ENCODE assay signal across 16 cellular contexts in genomic region chr5:57207007-57207653, GRCh38. TPM values are rescaled to one million over a fixed set of nuclear protein-coding genes. Genes with fewer than 3 reads are reported as not detected.
DNase-seq lines count a peak whose midpoint lies in the region; ATAC-seq and TF ChIP-seq lines count a peak whose summit lies in the region.
"Had no signal": no experiment of that assay in that cellular context is flagged by ENCODE, and none has a peak within 500 bp of the region (broad histone marks: within the 10 kb centered on the region; RNA-seq: fewer than 3 reads in every experiment).

No MANE protein-coding gene starts in this region.

- DNase-seq in heart left ventricle (no peak), left ventricle myocardium superior (no peak), MV-4-11 (lab: John Stamatoyannopoulos, UW) (peak; percentile 29), left ventricle myocardium inferior (no peak), A673 (ENCODE audit: low spot score) (no peak), activated gamma-delta T cell treated with Interleukin-2 at 50 U/mL for 16 hours (no peak)
- no peak for DNase-seq in stimulated activated CD4-positive, alpha-beta T cell treated with anti-CD3 and anti-CD28 coated beads, Interleukin-15, amount 100 ng/mL, for 24 hours
- DNase-seq: activated CD4-positive, alpha-beta T cell treated with anti-CD3 and anti-CD28 coated beads for 48 hours; activated T-cell treated with anti-CD3 and anti-CD28 coated beads, Interleukin-2, amount 50 U/mL, for 48 hours; caudate nucleus; effector memory CD4-positive, alpha-beta T cell; GF-D8; NCI-H1436; NCI-H226; SHP77 had no signal

- H3K9ac ChIP-seq in stomach smooth muscle (ENCODE audit: low read length in 2 of 2) = peak overlapping the region in 1 of 2 donors; percentile 2

- ATAC-seq in heart left ventricle = peak in 1 of 4 donors; percentile 32
- no peak for ATAC-seq in left ventricle myocardium superior

- H3K36me3 ChIP-seq in heart left ventricle (peaks cover 0 to 5% (median 0%) of the 10 kb centered on the region in 9 donors), left ventricle myocardium inferior (no peaks in the 10 kb centered on the region), stomach smooth muscle (ENCODE audit: control insufficient read depth in 2 of 2, insufficient read depth in 2 of 2, low read length in 2 of 2) (no peaks in the 10 kb centered on the region), A673 (ENCODE audit: insufficient read depth, low read length, poor library complexity, severe bottlenecking) (no peaks in the 10 kb centered on the region)

- H3K4me1 ChIP-seq in heart left ventricle (peaks cover 6 to 80% (median 51%) of the 10 kb centered on the region in 12 donors), left ventricle myocardium inferior (peaks cover 89% of the 10 kb centered on the region), stomach smooth muscle (ENCODE audit: control insufficient read depth, insufficient read depth, low read length) (peaks cover 23% of the 10 kb centered on the region), A673 (ENCODE audit: insufficient read depth, low read length, poor library complexity, severe bottlenecking) (no peaks in the 10 kb centered on the region)

- 60 to 72% (median 66%) methylated on average over 7 of the region's 7 CpGs for WGBS in heart left ventricle, 4 donors

- H3K27me3 ChIP-seq in heart left ventricle = no peaks in the 10 kb centered on the region
- H3K27me3 ChIP-seq in left ventricle myocardium inferior (ENCODE audit: low read depth) = no peaks in the 10 kb centered on the region
- no peaks in the 10 kb centered on the region for H3K27me3 ChIP-seq in stomach smooth muscle (ENCODE audit: control insufficient read depth in 1 of 2, insufficient read depth in 2 of 2, low read length in 2 of 2)
- H3K27me3 ChIP-seq in A673 (replicated peaks; ENCODE audit: insufficient read depth, low read depth, low read length, poor library complexity) = no peaks in the 10 kb centered on the region

- no peaks in the 10 kb centered on the region for H3K9me3 ChIP-seq in heart left ventricle
- H3K9me3 ChIP-seq in left ventricle myocardium inferior (replicated peaks) = no peaks in the 10 kb centered on the region
- no peaks in the 10 kb centered on the region for H3K9me3 ChIP-seq in stomach smooth muscle (ENCODE audit: control insufficient read depth in 2 of 2, low read length in 2 of 2)
- H3K9me3 ChIP-seq in A673 (ENCODE audit: low read depth, low read length, poor library complexity, severe bottlenecking) = no peaks in the 10 kb centered on the region

- CTCF ChIA-PET in A673 (lab: Charles Lee) = no interaction called here

- no peak for TF ChIP-seq POLR2A in heart left ventricle (IDR thresholded peaks at IDR 0.05)

- intact Hi-C loops in heart left ventricle (cut with DNase I) = loop anchor here in 5 of 10 donors (5.0 kb wide), 1 partner anchor 35 kb away; the partner anchor contains the start of gene GPBP1 (in 5 of the 5)
- intact Hi-C loops in left ventricle myocardium superior (cut with micrococcal nuclease) = no loop called here
- intact Hi-C loops in left ventricle myocardium inferior (cut with micrococcal nuclease) = no loop called here
- intact Hi-C loops in A673 (cut with micrococcal nuclease; ENCODE audit: unreplicated experiment) = no loop called here

- TF ChIP-seq CTCF in heart left ventricle (IDR thresholded peaks at IDR 0.05) (no peak), left ventricle myocardium inferior (IDR thresholded peaks at IDR 0.05; ENCODE audit: borderline replicate concordance) (no peak), A673 (conservative IDR thresholded peaks at IDR 0.05; ENCODE audit: low read depth, low read length) (no peak)

- H3K4me3 ChIP-seq in heart left ventricle (no peak overlapping the region), left ventricle myocardium inferior (peak overlapping the region; percentile 35), stomach smooth muscle (ENCODE audit: low read length in 2 of 2) (peak overlapping the region in 1 of 2 donors; percentile 44), A673 (ENCODE audit: low read depth, low read length, poor library complexity, severe bottlenecking) (no peak overlapping the region)

- POLR2A ChIA-PET in A673 (lab: Charles Lee; ENCODE audit: low non-redundant PET) = no interaction called here

- peak overlapping the region; percentile 52 to 93 (median 78) for H3K27ac ChIP-seq in heart left ventricle
- peak overlapping the region; percentile 87 for H3K27ac ChIP-seq in left ventricle myocardium inferior (replicated peaks)
- peak overlapping the region; percentile 41 for H3K27ac ChIP-seq in stomach smooth muscle (ENCODE audit: low read length)
- H3K27ac ChIP-seq in A673 (ENCODE audit: low read depth, low read length, poor library complexity, severe bottlenecking) = no peak overlapping the region

- no TSS peak for BruUV-seq in A673 (replicated peaks; lab: Mats Ljungman, UMichigan)

RNA-seq across cellular contexts. Expression of gene GPBP1, which starts 33.3 kb away (rescaled TPM):
- total RNA-seq in heart left ventricle (10 to 100 TPM; 41.8 to 60.9 (median 50.1) TPM), left ventricle myocardium superior (60.2 TPM), left ventricle myocardium inferior (47.4 TPM), A673 (2021) (85.5 and 86.4 TPM in 2 replicates)
- polyA plus RNA-seq in heart left ventricle = 10 to 100 TPM; 31.0 to 48.3 TPM
